1 cellular context compared by ENCODE assay signal in the genomic region with DNA sequence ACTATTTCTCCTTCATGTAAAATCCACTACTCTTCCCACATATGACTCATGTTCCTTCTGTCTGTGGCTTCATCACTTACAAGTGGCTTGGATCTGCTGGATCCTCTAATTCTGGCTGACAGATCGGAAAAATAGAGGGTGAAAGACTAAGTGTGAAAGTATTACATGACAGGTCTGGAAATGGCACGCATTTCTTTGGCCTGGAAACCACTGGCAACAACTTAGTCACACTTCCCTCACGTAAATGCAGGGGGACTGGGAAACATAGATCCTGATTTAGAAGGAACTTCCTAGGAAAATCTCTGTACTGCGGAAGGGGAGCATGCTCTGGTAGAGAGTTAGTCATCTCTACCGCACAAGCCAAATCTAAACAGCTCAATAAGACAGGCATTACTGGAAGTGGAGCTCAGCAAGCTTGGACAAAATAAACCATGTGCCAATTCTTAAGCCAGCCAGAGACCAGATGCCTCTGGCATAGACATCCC.
TF ChIP-seq lines count a peak whose summit lies in the region.

No MANE protein-coding gene starts in this region.

TF ChIP-seq in H1, 55 proteins besides CTCF, POLR2A, EP300 and RAD21:
- TF ChIP-seq RXRA (IDR thresholded peaks at IDR 0.05; ENCODE audit: insufficient read depth, low read depth, low read length) (no peak), RBBP5 (IDR thresholded peaks at IDR 0.05; ENCODE audit: borderline replicate concordance, low read depth, low read length) (no peak), GTF2F1 (IDR thresholded peaks at IDR 0.05; ENCODE audit: borderline replicate concordance, low read depth, low read length) (no peak), TCF12 (IDR thresholded peaks at IDR 0.05; ENCODE audit: low read depth, low read length) (no peak), SP4 (IDR thresholded peaks at IDR 0.05; ENCODE audit: low read length) (no peak), NRF1 (IDR thresholded peaks at IDR 0.05; ENCODE audit: low read depth, low read length) (no peak), SP2 (IDR thresholded peaks at IDR 0.05; ENCODE audit: low read length) (no peak), KDM1A (IDR thresholded peaks at IDR 0.05; ENCODE audit: borderline replicate concordance, low read length) (no peak), PHF8 (conservative IDR thresholded peaks at IDR 0.05; ENCODE audit: low read depth, low read length) (no peak), RNF2 (IDR thresholded peaks at IDR 0.05; ENCODE audit: borderline replicate concordance, low read depth, low read length, missing control alignments, poor library complexity, severe bottlenecking) (no peak), CBX8 (IDR thresholded peaks at IDR 0.05; ENCODE audit: borderline replicate concordance, low read depth, low read length) (no peak), SIRT6 (IDR thresholded peaks at IDR 0.05; ENCODE audit: low read length) (no peak), ZNF274 (IDR thresholded peaks at IDR 0.05; ENCODE audit: borderline replicate concordance, extremely low read depth, low read length) (no peak), HDAC2 (IDR thresholded peaks at IDR 0.05; ENCODE audit: borderline replicate concordance in 1 of 2, low read depth in 2 of 2, low read length in 2 of 2) (no peak), NANOG (IDR thresholded peaks at IDR 0.05; ENCODE audit: insufficient read depth, low read depth, low read length, poor library complexity, severe bottlenecking) (no peak), BCL11A (IDR thresholded peaks at IDR 0.05; ENCODE audit: low read depth in 2 of 2, low read length in 2 of 2) (no peak)
- TF ChIP-seq, protein P1, sequence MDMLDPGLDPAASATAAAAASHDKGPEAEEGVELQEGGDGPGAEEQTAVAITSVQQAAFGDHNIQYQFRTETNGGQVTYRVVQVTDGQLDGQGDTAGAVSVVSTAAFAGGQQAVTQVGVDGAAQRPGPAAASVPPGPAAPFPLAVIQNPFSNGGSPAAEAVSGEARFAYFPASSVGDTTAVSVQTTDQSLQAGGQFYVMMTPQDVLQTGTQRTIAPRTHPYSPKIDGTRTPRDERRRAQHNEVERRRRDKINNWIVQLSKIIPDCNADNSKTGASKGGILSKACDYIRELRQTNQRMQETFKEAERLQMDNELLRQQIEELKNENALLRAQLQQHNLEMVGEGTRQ (IDR thresholded peaks at IDR 0.05; ENCODE audit: low read length) = no peak
- TF ChIP-seq, protein P2, sequence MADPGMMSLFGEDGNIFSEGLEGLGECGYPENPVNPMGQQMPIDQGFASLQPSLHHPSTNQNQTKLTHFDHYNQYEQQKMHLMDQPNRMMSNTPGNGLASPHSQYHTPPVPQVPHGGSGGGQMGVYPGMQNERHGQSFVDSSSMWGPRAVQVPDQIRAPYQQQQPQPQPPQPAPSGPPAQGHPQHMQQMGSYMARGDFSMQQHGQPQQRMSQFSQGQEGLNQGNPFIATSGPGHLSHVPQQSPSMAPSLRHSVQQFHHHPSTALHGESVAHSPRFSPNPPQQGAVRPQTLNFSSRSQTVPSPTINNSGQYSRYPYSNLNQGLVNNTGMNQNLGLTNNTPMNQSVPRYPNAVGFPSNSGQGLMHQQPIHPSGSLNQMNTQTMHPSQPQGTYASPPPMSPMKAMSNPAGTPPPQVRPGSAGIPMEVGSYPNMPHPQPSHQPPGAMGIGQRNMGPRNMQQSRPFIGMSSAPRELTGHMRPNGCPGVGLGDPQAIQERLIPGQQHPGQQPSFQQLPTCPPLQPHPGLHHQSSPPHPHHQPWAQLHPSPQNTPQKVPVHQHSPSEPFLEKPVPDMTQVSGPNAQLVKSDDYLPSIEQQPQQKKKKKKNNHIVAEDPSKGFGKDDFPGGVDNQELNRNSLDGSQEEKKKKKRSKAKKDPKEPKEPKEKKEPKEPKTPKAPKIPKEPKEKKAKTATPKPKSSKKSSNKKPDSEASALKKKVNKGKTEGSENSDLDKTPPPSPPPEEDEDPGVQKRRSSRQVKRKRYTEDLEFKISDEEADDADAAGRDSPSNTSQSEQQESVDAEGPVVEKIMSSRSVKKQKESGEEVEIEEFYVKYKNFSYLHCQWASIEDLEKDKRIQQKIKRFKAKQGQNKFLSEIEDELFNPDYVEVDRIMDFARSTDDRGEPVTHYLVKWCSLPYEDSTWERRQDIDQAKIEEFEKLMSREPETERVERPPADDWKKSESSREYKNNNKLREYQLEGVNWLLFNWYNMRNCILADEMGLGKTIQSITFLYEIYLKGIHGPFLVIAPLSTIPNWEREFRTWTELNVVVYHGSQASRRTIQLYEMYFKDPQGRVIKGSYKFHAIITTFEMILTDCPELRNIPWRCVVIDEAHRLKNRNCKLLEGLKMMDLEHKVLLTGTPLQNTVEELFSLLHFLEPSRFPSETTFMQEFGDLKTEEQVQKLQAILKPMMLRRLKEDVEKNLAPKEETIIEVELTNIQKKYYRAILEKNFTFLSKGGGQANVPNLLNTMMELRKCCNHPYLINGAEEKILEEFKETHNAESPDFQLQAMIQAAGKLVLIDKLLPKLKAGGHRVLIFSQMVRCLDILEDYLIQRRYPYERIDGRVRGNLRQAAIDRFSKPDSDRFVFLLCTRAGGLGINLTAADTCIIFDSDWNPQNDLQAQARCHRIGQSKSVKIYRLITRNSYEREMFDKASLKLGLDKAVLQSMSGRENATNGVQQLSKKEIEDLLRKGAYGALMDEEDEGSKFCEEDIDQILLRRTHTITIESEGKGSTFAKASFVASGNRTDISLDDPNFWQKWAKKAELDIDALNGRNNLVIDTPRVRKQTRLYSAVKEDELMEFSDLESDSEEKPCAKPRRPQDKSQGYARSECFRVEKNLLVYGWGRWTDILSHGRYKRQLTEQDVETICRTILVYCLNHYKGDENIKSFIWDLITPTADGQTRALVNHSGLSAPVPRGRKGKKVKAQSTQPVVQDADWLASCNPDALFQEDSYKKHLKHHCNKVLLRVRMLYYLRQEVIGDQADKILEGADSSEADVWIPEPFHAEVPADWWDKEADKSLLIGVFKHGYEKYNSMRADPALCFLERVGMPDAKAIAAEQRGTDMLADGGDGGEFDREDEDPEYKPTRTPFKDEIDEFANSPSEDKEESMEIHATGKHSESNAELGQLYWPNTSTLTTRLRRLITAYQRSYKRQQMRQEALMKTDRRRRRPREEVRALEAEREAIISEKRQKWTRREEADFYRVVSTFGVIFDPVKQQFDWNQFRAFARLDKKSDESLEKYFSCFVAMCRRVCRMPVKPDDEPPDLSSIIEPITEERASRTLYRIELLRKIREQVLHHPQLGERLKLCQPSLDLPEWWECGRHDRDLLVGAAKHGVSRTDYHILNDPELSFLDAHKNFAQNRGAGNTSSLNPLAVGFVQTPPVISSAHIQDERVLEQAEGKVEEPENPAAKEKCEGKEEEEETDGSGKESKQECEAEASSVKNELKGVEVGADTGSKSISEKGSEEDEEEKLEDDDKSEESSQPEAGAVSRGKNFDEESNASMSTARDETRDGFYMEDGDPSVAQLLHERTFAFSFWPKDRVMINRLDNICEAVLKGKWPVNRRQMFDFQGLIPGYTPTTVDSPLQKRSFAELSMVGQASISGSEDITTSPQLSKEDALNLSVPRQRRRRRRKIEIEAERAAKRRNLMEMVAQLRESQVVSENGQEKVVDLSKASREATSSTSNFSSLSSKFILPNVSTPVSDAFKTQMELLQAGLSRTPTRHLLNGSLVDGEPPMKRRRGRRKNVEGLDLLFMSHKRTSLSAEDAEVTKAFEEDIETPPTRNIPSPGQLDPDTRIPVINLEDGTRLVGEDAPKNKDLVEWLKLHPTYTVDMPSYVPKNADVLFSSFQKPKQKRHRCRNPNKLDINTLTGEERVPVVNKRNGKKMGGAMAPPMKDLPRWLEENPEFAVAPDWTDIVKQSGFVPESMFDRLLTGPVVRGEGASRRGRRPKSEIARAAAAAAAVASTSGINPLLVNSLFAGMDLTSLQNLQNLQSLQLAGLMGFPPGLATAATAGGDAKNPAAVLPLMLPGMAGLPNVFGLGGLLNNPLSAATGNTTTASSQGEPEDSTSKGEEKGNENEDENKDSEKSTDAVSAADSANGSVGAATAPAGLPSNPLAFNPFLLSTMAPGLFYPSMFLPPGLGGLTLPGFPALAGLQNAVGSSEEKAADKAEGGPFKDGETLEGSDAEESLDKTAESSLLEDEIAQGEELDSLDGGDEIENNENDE (IDR thresholded peaks at IDR 0.05; ENCODE audit: insufficient replicate concordance, low read length) = no peak
